In genomic region chr13:111210488-111210887, GRCh38 we compare ENCODE assay signal across 8 cellular contexts.
DNase-seq lines count a peak whose midpoint lies in the region; ATAC-seq and TF ChIP-seq lines count a peak whose summit lies in the region.

No MANE protein-coding gene starts in this region.

- TF ChIP-seq CTCF in foreskin keratinocyte (conservative IDR thresholded peaks at IDR 0.05): no peak
- TF ChIP-seq CTCF in osteocyte (IDR thresholded peaks at IDR 0.05): no peak

- no peaks in the 10 kb centered on the region for H3K9me3 Mint-ChIP-seq in osteocyte (ENCODE audit: unreplicated experiment)

- no peaks in the 10 kb centered on the region for H3K9me3 ChIP-seq in SJSA1 (replicated peaks)

- no peaks in the 10 kb centered on the region for H3K27me3 Mint-ChIP-seq in osteocyte (ENCODE audit: unreplicated experiment)

- H3K4me3 ChIP-seq in SJSA1: peak overlapping the region; percentile 2

- H3K4me3 Mint-ChIP-seq in osteocyte (ENCODE audit: unreplicated experiment): peak overlapping the region; percentile 68

- H3K27ac ChIP-seq in SJSA1 (peak overlapping the region; percentile 73), foreskin keratinocyte (no peak overlapping the region)

- H3K4me1 Mint-ChIP-seq in osteocyte (ENCODE audit: unreplicated experiment): peaks cover 84% of the 10 kb centered on the region

- H3K4me1 ChIP-seq in SJSA1 (replicated peaks) (peaks cover 35% of the 10 kb centered on the region), foreskin keratinocyte (no peaks in the 10 kb centered on the region)

- H3K36me3 Mint-ChIP-seq in osteocyte (ENCODE audit: unreplicated experiment): peaks cover 10% of the 10 kb centered on the region

- peak overlapping the region; percentile 86 for H3K27ac Mint-ChIP-seq in osteocyte (ENCODE audit: unreplicated experiment)

- peaks cover 53% of the 10 kb centered on the region for H3K36me3 ChIP-seq in SJSA1

- ATAC-seq in foreskin keratinocyte (peak; percentile 91), GM21529 (IDR thresholded peaks at IDR 0.05; ENCODE audit: unreplicated experiment) (no peak), HG02763 (IDR thresholded peaks at IDR 0.05; ENCODE audit: unreplicated experiment) (no peak), GM21528 (IDR thresholded peaks at IDR 0.05; ENCODE audit: low FRiP score, unreplicated experiment) (no peak)

- H3K27me3 ChIP-seq in SJSA1 (replicated peaks) (no peaks in the 10 kb centered on the region), foreskin keratinocyte (no peaks in the 10 kb centered on the region)

- DNase-seq in COLO829 (ENCODE audit: low spot score): peak; percentile 72
- peak; percentile 91 to 95 for DNase-seq in SJSA1 (ENCODE audit: low read depth in 1 of 2, low spot score in 2 of 2)
- DNase-seq in foreskin keratinocyte: peak; percentile 20 to 63
- DNase-seq in osteocyte (ENCODE audit: extremely low spot score, unreplicated experiment): peak; percentile 91
- DNase-seq in germinal center (ENCODE audit: low spot score): no peak
